In genomic region chr11:8682219-8683114, GRCh38 we compare ENCODE assay signal across 8 cellular contexts. TPM values are rescaled to one million over a fixed set of nuclear protein-coding genes. Genes with fewer than 3 reads are reported as not detected.
DNase-seq lines count a peak whose midpoint lies in the region; ATAC-seq and TF ChIP-seq lines count a peak whose summit lies in the region.

TSS of gene RPL27A (plus strand) at chr11:8682792. CDS start at chr11:8682814, 22 bp downstream.
TSS of gene TRIM66 (minus strand) at chr11:8682665. CDS start at chr11:8672274, 10,391 bp downstream.

- peak within 1 kb of the TSS; percentile 91 for H3K4me2 ChIP-seq in SU-DHL-6 (ENCODE audit: low read depth, low read length, poor library complexity, severe bottlenecking)
- H3K4me2 ChIP-seq in parathyroid adenoma (ENCODE audit: low read length), result peak within 1 kb of the TSS; percentile 97

- H3K9me3 Mint-ChIP-seq in activated naive CD8-positive, alpha-beta T cell treated with anti-CD3 and anti-CD28 coated beads, Interleukin-2, amount 10 ng/mL, durations not matched to agents 7 days and 5 days, result peaks cover 1% of the 10 kb centered on the region

- H3K27me3 Mint-ChIP-seq in activated naive CD8-positive, alpha-beta T cell treated with anti-CD3 and anti-CD28 coated beads, Interleukin-2, amount 10 ng/mL, durations not matched to agents 7 days and 5 days, result no peaks in the 10 kb centered on the region

- ATAC-seq in HG02763 (IDR thresholded peaks at IDR 0.05; ENCODE audit: unreplicated experiment) (peak; percentile 91), Right ventricle myocardium superior (ENCODE audit: poor library complexity) (peak; percentile 99)
- ATAC-seq in activated naive CD8-positive, alpha-beta T cell treated with anti-CD3 and anti-CD28 coated beads, Interleukin-2, amount 10 ng/mL, durations not matched to agents 7 days and 5 days (ENCODE audit: low read depth), result peak; percentile 94

- DNase-seq in NCI-H1417 (lab: John Stamatoyannopoulos, UW) (peak; percentile 94 to 98 (median 97)), Right ventricle myocardium superior (peak; percentile 99), tibial artery (peak; percentile 95 to 99)
- peak; percentile 99 for DNase-seq in activated naive CD8-positive, alpha-beta T cell treated with anti-CD3 and anti-CD28 coated beads, Interleukin-2, amount 10 ng/mL, durations not matched to agents 7 days and 5 days

- H3K27me3 ChIP-seq in SU-DHL-6 (ENCODE audit: low read length) (no peaks in the 10 kb centered on the region), parathyroid adenoma (ENCODE audit: control insufficient read depth, insufficient read depth, low read length) (no peaks in the 10 kb centered on the region), tibial artery (no peaks in the 10 kb centered on the region)

- peaks cover 3% of the 10 kb centered on the region for H3K4me1 ChIP-seq in parathyroid adenoma
- H3K4me1 ChIP-seq in tibial artery, result peaks cover 4 to 28% (median 21%) of the 10 kb centered on the region in 4 donors

- H3F3A ChIP-seq in SU-DHL-6 (ENCODE audit: insufficient read depth), result peaks cover 60% of the 10 kb centered on the region

- no peaks in the 10 kb centered on the region for H3K9me2 ChIP-seq in SU-DHL-6 (replicated peaks; ENCODE audit: insufficient read depth, low read length)

- TF ChIP-seq CTCF in GM12875 (IDR thresholded peaks at IDR 0.05; ENCODE audit: borderline replicate concordance, insufficient read depth, low read depth, low read length) (no peak), SU-DHL-6 (IDR thresholded peaks at IDR 0.05; ENCODE audit: insufficient read depth, low read length, poor library complexity, severe bottlenecking) (no peak), parathyroid adenoma (IDR thresholded peaks at IDR 0.05) (peak; percentile 8), tibial artery (IDR thresholded peaks at IDR 0.05) (peak in 1 of 2 experiments; percentile 40)

- H4K20me1 ChIP-seq in SU-DHL-6 (ENCODE audit: low read depth, low read length), result peaks cover 8% of the 10 kb centered on the region; the same call in 1 of the 2 replicates

- H3K4me3 Mint-ChIP-seq in activated naive CD8-positive, alpha-beta T cell treated with anti-CD3 and anti-CD28 coated beads, Interleukin-2, amount 10 ng/mL, durations not matched to agents 7 days and 5 days, result peak within 1 kb of the TSS; percentile 98

- peaks cover 42% of the 10 kb centered on the region for H3K36me3 ChIP-seq in SU-DHL-6 (ENCODE audit: low read length)
- no peaks in the 10 kb centered on the region for H3K36me3 ChIP-seq in parathyroid adenoma (ENCODE audit: control insufficient read depth, insufficient read depth, low read length)
- H3K36me3 ChIP-seq in tibial artery, result peaks cover 27 to 48% (median 46%) of the 10 kb centered on the region in 3 donors

- H3K79me2 ChIP-seq in SU-DHL-6 (ENCODE audit: insufficient read depth, low read length) (peaks cover 44% of the 10 kb centered on the region), parathyroid adenoma (peaks cover 10% of the 10 kb centered on the region)

- H3K27ac Mint-ChIP-seq in activated naive CD8-positive, alpha-beta T cell treated with anti-CD3 and anti-CD28 coated beads, Interleukin-2, amount 10 ng/mL, durations not matched to agents 7 days and 5 days, result peak within 1 kb of the TSS; percentile 92

- H3K27ac ChIP-seq in SU-DHL-6 (ENCODE audit: low read depth, low read length) (peak within 1 kb of the TSS; percentile 98), parathyroid adenoma (peak within 1 kb of the TSS; percentile 89), tibial artery (peak within 1 kb of the TSS; percentile 91 to 97)

- peak within 1 kb of the TSS; percentile 94 for H3K4me3 ChIP-seq in GM12875 (ENCODE audit: low read depth, low read length)
- peak within 1 kb of the TSS; percentile 75 for H3K4me3 ChIP-seq in SU-DHL-6 (ENCODE audit: insufficient read depth, low read length, poor library complexity, severe bottlenecking)
- H3K4me3 ChIP-seq in parathyroid adenoma (ENCODE audit: low read depth, low read length), result peak within 1 kb of the TSS; percentile 94
- H3K4me3 ChIP-seq in tibial artery, result peak within 1 kb of the TSS; percentile 86 to 91

- intact Hi-C loops in Right ventricle myocardium superior (cut with DNase I), result loop anchor here (5.0 kb wide), 1 partner anchor 230 kb away; the partner anchor contains the start of gene AKIP1
- intact Hi-C loops in tibial artery (cut with DNase I; ENCODE audit: low total_unique reads), result loop anchor here (5.0 to 10.0 kb wide), 2 partner anchors 130 to 282 kb away; partner anchors contain the start of gene TMEM9B

- H3K9me3 ChIP-seq in SU-DHL-6 (ENCODE audit: insufficient read depth, low read length) (no peaks in the 10 kb centered on the region), parathyroid adenoma (ENCODE audit: control insufficient read depth, low read length) (no peaks in the 10 kb centered on the region), tibial artery (no peaks in the 10 kb centered on the region)

- peaks cover 42% of the 10 kb centered on the region for H3K4me1 Mint-ChIP-seq in activated naive CD8-positive, alpha-beta T cell treated with anti-CD3 and anti-CD28 coated beads, Interleukin-2, amount 10 ng/mL, durations not matched to agents 7 days and 5 days

- H3K9ac ChIP-seq in SU-DHL-6 (ENCODE audit: low read length) (peak within 1 kb of the TSS; percentile 96), parathyroid adenoma (peak within 1 kb of the TSS; percentile 91)

- POLR2A ChIA-PET in activated naive CD8-positive, alpha-beta T cell treated with anti-CD3 and anti-CD28 coated beads, Interleukin-2, amount 10 ng/mL, durations not matched to agents 7 days and 5 days (lab: Charles Lee), result interaction anchor here (0.6 to 3.1 kb wide), 25 partner anchors 9 to 778 kb away, joined by 3 to 28 read pairs (median 5); partner anchors contain the start of genes AKIP1, EIF3F, STK33 and TMEM41B

- H2AFZ ChIP-seq in SU-DHL-6 (ENCODE audit: low read depth, low read length, severe bottlenecking) (no peak within 1 kb of the TSS), parathyroid adenoma (peak within 1 kb of the TSS; percentile 89)

- peaks cover 41% of the 10 kb centered on the region for H3K36me3 Mint-ChIP-seq in activated naive CD8-positive, alpha-beta T cell treated with anti-CD3 and anti-CD28 coated beads, Interleukin-2, amount 10 ng/mL, durations not matched to agents 7 days and 5 days

RNA-seq across cellular contexts. Expression of gene RPL27A, which starts in this region (rescaled TPM):
- total RNA-seq in activated naive CD8-positive, alpha-beta T cell treated with anti-CD3 and anti-CD28 coated beads, Interleukin-2, amount 10 ng/mL, durations not matched to agents 7 days and 5 days, result 1,000 to 10,000 TPM in 1 of 2 experiments, 100 to 1,000 TPM in 1; 981 to 1,044 TPM
- total RNA-seq in Right ventricle myocardium superior, result 549 TPM

RNA-seq across cellular contexts. Expression of gene TRIM66, which starts in this region (rescaled TPM):
- 10 to 100 TPM; 35.3 to 35.8 TPM for total RNA-seq in activated naive CD8-positive, alpha-beta T cell treated with anti-CD3 and anti-CD28 coated beads, Interleukin-2, amount 10 ng/mL, durations not matched to agents 7 days and 5 days
- 2.4 TPM for total RNA-seq in Right ventricle myocardium superior

Comparison
In these comparisons a context has a peak if more than half of its experiments do, and no peak if none do; other contexts are left out.
1. Peak in every context shown above with its lines: DNase-seq, ATAC-seq, H3K4me3 ChIP-seq and H3K27ac ChIP-seq.
2. RNA of gene TRIM66 (total RNA-seq): 35.3 to 35.8 TPM in activated naive CD8-positive, alpha-beta T cell treated with anti-CD3 and anti-CD28 coated beads, Interleukin-2, amount 10 ng/mL, durations not matched to agents 7 days and 5 days; 2.4 TPM in Right ventricle myocardium superior (single experiment); every median in the first group is over 10 times any median in the second.